In the genomic region with DNA sequence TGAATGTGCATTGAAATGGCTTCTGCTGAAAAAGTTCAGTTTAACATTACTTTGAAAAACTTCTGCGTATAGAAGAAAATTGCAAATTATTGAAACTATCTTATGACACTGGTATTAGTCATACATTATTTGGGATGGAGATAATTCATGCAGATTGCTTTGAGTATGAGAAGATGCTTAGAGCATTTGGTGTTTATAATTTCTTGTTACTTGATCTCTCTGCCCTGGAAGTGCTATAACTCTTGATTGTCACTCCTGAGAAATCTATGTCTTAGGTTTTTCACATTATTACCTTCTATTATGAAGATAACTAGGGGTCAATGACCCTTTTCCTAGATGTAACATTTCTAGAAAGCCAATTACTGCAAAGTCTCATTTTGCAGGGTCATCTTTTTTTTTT, we compare ENCODE assay signal across 16 cellular contexts. TPM values are rescaled to one million over a fixed set of nuclear protein-coding genes. Genes with fewer than 3 reads are reported as not detected.
DNase-seq lines count a peak whose midpoint lies in the region; ATAC-seq and TF ChIP-seq lines count a peak whose summit lies in the region.
"Had no signal": no experiment of that assay in that cellular context is flagged by ENCODE, and none has a peak within 500 bp of the region (broad histone marks: within the 10 kb centered on the region; RNA-seq: fewer than 3 reads in every experiment).

No MANE protein-coding gene starts in this region.

- intact Hi-C loops in heart left ventricle (cut with DNase I) (no loop called here), cardiac septum (cut with DNase I) (no loop called here)

- DNase-seq in CD4-positive, CD25-positive, alpha-beta regulatory T cell: no peak
- DNase-seq in EH (ENCODE audit: low read depth) (peak; percentile 60), naive B cell (no peak), heart left ventricle (no peak), cardiac septum (ENCODE audit: low spot score) (no peak), AG08395 (ENCODE audit: low spot score) (no peak)
- DNase-seq: activated B cell treated with CpG ODN at 0.5 μM for 24 hours, left ventricle myocardium superior, NCI-H1105 treated with DMSO at 0.1 percent for 48 hours, NCI-H526 treated with DMSO at 0.1 percent for 48 hours, SHP77, stomach, T-helper 2 cell had no signal

- H3K4me3 ChIP-seq in CD4-positive, CD25-positive, alpha-beta regulatory T cell (ENCODE audit: low read depth, low read length): peak overlapping the region; percentile 2
- H3K4me3 ChIP-seq in heart left ventricle: no peak overlapping the region
- H3K4me3 ChIP-seq: breast epithelium, right atrium auricular region, stomach had no signal

- H3K27me3 Mint-ChIP-seq in CD4-positive, CD25-positive, alpha-beta regulatory T cell: no peaks in the 10 kb centered on the region
- no peaks in the 10 kb centered on the region for H3K27me3 Mint-ChIP-seq in activated naive CD8-positive, alpha-beta T cell
- H3K27me3 Mint-ChIP-seq in naive B cell: no peaks in the 10 kb centered on the region
- H3K27me3 Mint-ChIP-seq: activated B cell treated with CpG ODN at 0.5 μM for 24 hours had no signal

- H3K36me3 ChIP-seq in CD4-positive, CD25-positive, alpha-beta regulatory T cell (ENCODE audit: control insufficient read depth, insufficient read depth, low read length): no peaks in the 10 kb centered on the region
- peaks cover 0 to 3% (median 0%) of the 10 kb centered on the region in 9 donors for H3K36me3 ChIP-seq in heart left ventricle
- H3K36me3 ChIP-seq: breast epithelium, right atrium auricular region, stomach had no signal

- no peak for TF ChIP-seq CTCF in heart left ventricle (IDR thresholded peaks at IDR 0.05)

- TF ChIP-seq POLR2A in heart left ventricle (IDR thresholded peaks at IDR 0.05): no peak

- peak overlapping the region; percentile 18 for H3K27ac ChIP-seq in CD4-positive, CD25-positive, alpha-beta regulatory T cell (ENCODE audit: insufficient read depth, low read length, poor library complexity, severe bottlenecking)
- H3K27ac ChIP-seq in heart left ventricle: peak overlapping the region in 1 of 12 donors; percentile 12
- H3K27ac ChIP-seq: breast epithelium, right atrium auricular region had no signal

- H3K36me3 Mint-ChIP-seq in CD4-positive, CD25-positive, alpha-beta regulatory T cell: peaks cover 36% of the 10 kb centered on the region
- peaks cover 22% of the 10 kb centered on the region for H3K36me3 Mint-ChIP-seq in activated naive CD8-positive, alpha-beta T cell
- peaks cover 4 to 15% of the 10 kb centered on the region in 2 donors for H3K36me3 Mint-ChIP-seq in naive B cell

- H3K9me3 Mint-ChIP-seq in CD4-positive, CD25-positive, alpha-beta regulatory T cell: no peaks in the 10 kb centered on the region
- H3K9me3 Mint-ChIP-seq in activated naive CD8-positive, alpha-beta T cell (ENCODE audit: low read depth): no peaks in the 10 kb centered on the region
- no peaks in the 10 kb centered on the region for H3K9me3 Mint-ChIP-seq in naive B cell
- H3K9me3 Mint-ChIP-seq: activated B cell treated with CpG ODN at 0.5 μM for 24 hours had no signal

- H3K4me3 Mint-ChIP-seq in CD4-positive, CD25-positive, alpha-beta regulatory T cell: peak overlapping the region; percentile 20 to 70 (median 38)
- H3K4me3 Mint-ChIP-seq in activated naive CD8-positive, alpha-beta T cell: peak overlapping the region; percentile 67
- H3K4me3 Mint-ChIP-seq in naive B cell: no peak overlapping the region
- H3K4me3 Mint-ChIP-seq: activated B cell treated with CpG ODN at 0.5 μM for 24 hours had no signal

- H3K27ac Mint-ChIP-seq in CD4-positive, CD25-positive, alpha-beta regulatory T cell: peak overlapping the region; percentile 89 to 95 (median 90)
- H3K27ac Mint-ChIP-seq in activated naive CD8-positive, alpha-beta T cell: peak overlapping the region; percentile 98
- H3K27ac Mint-ChIP-seq in naive B cell: peak overlapping the region in 4 of 6 donors; percentile 11 to 77 (median 57)
- H3K27ac Mint-ChIP-seq: activated B cell treated with CpG ODN at 0.5 μM for 24 hours had no signal

- H3K4me1 ChIP-seq in CD4-positive, CD25-positive, alpha-beta regulatory T cell (ENCODE audit: control insufficient read depth, insufficient read depth, low read length, poor library complexity, severe bottlenecking): peaks cover 61% of the 10 kb centered on the region
- H3K4me1 ChIP-seq in heart left ventricle: peaks cover 0 to 37% (median 22%) of the 10 kb centered on the region in 12 donors

- WGBS in heart left ventricle, 4 donors: 86 to 100% (median 96%) methylated on average over 1 of the region's 1 CpG

- no peaks in the 10 kb centered on the region for H3K9me3 ChIP-seq in CD4-positive, CD25-positive, alpha-beta regulatory T cell (ENCODE audit: control insufficient read depth in 2 of 2, low read length in 2 of 2)
- no peaks in the 10 kb centered on the region for H3K9me3 ChIP-seq in heart left ventricle
- H3K9me3 ChIP-seq: breast epithelium, right atrium auricular region, stomach had no signal

- no peaks in the 10 kb centered on the region for H3K27me3 ChIP-seq in CD4-positive, CD25-positive, alpha-beta regulatory T cell (ENCODE audit: control insufficient read depth, insufficient read depth, low read length)
- H3K27me3 ChIP-seq in heart left ventricle: no peaks in the 10 kb centered on the region
- H3K27me3 ChIP-seq: breast epithelium, right atrium auricular region, stomach had no signal

- no peak for ATAC-seq in CD4-positive, CD25-positive, alpha-beta regulatory T cell (ENCODE audit: low read depth in 2 of 2)
- no peak for ATAC-seq in naive B cell (ENCODE audit: low read depth in 2 of 2)
- no peak for ATAC-seq in heart left ventricle
- ATAC-seq: left ventricle myocardium superior had no signal

- peaks cover 28 to 90% (median 65%) of the 10 kb centered on the region in 4 donors for H3K4me1 Mint-ChIP-seq in CD4-positive, CD25-positive, alpha-beta regulatory T cell
- peaks cover 88% of the 10 kb centered on the region for H3K4me1 Mint-ChIP-seq in activated naive CD8-positive, alpha-beta T cell (ENCODE audit: low read depth)
- peaks cover 72 to 93% (median 84%) of the 10 kb centered on the region in 3 donors for H3K4me1 Mint-ChIP-seq in naive B cell

RNA-seq across cellular contexts. Expression of gene TMEM131L, which starts 36.4 kb away (rescaled TPM):
- 86.4 TPM for total RNA-seq in CD4-positive, CD25-positive, alpha-beta regulatory T cell
- polyA plus RNA-seq in CD4-positive, CD25-positive, alpha-beta regulatory T cell: 10 to 100 TPM; 35.5 to 48.4 (median 40.1) TPM
- polyA plus RNA-seq in naive B cell (ENCODE audit: low read depth in 6 of 6) (10 to 100 TPM; 52.2 to 86.7 (median 68.1) TPM), heart left ventricle (1 to 10 TPM; 3.8 TPM)
- total RNA-seq in heart left ventricle (10 to 100 TPM; 10.9 to 22.2 (median 19.9) TPM), cardiac septum (21.2 TPM)

Comparison
In these comparisons a context has a peak if more than half of its experiments do, and no peak if none do; other contexts are left out.
1. H3K4me3 Mint-ChIP-seq: peak in CD4-positive, CD25-positive, alpha-beta regulatory T cell (4 of 4) and activated naive CD8-positive, alpha-beta T cell (single experiment); none in naive B cell (0 of 8).
2. Peak in every context shown above with its lines, with median percentiles within 50 percentile points of each other: H3K27ac Mint-ChIP-seq.